ENCODE assay signal across 26 cellular contexts in the genomic region with DNA sequence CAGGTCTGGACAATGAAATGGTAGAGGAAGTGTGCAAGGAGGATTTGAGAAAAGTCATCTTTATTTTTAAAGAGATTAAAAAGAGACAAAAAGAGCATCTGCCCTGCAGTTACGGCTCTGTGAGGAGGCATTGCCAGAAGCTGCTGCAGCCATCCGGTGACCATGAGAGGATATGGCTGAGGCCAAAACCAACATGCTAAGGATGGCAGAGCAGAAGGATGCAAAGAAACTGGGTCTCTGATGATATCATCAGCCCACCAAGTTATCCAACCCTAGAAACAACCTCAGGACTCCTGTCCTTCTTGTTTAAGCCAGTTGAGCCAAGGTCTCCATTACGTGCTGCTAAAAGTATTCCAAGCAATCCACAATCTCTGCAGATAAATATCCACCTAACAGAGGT.
"Had no signal": no experiment of that assay in that cellular context is flagged by ENCODE, and none has a peak within 500 bp of the region (broad histone marks: within the 10 kb centered on the region; RNA-seq: fewer than 3 reads in every experiment).

No MANE protein-coding gene starts in this region.

- H3K4me3 ChIP-seq: left ventricle myocardium inferior, lung, pancreas, psoas muscle, right lobe of liver, skin epidermis, stomach, testis, thyroid gland, transverse colon, upper lobe of right lung had no signal

- H3K27me3 Mint-ChIP-seq: naive B cell had no signal

- H3K27ac ChIP-seq: left ventricle myocardium inferior, pancreas, psoas muscle, right lobe of liver, skin epidermis, stomach, testis, thyroid gland, transverse colon, upper lobe of right lung had no signal

- H3K27ac Mint-ChIP-seq: mesothelial cell of epicardium; natural killer cell; stimulated activated naive B cell treated with anti-CD40 and anti-IgM and Interleukin-4, amounts not matched to agents 10 μg/mL and 1 μg/mL and 100 μg/mL, for 72 hours had no signal

- H3K9me3 ChIP-seq: pancreas, testis, thyroid gland, upper lobe of right lung had no signal

- H3K4me3 Mint-ChIP-seq: mesothelial cell of epicardium; natural killer cell; stimulated activated naive B cell treated with anti-CD40 and anti-IgM and Interleukin-4, amounts not matched to agents 10 μg/mL and 1 μg/mL and 100 μg/mL, for 72 hours had no signal

- ATAC-seq: left colon; natural killer cell; pancreas; psoas muscle; right lobe of liver; stimulated activated naive B cell treated with anti-CD40 and anti-IgM and Interleukin-4, amounts not matched to agents 10 μg/mL and 1 μg/mL and 100 μg/mL, for 72 hours; stimulated activated naive CD8-positive, alpha-beta T cell treated with anti-CD3 and anti-CD28 coated beads, Interleukin-15, Interleukin-2, amounts not matched to agents 100 U/mL and 50 U/mL, for 24 hours; upper lobe of right lung had no signal

- H3K4me1 ChIP-seq: left ventricle myocardium inferior, pancreas, psoas muscle, right lobe of liver, stomach, thyroid gland, transverse colon, upper lobe of right lung had no signal

- H3K36me3 ChIP-seq: left ventricle myocardium inferior, pancreas, right lobe of liver, stomach, thyroid gland, transverse colon, upper lobe of right lung had no signal

- H3K27me3 ChIP-seq: pancreas, right lobe of liver, testis, thyroid gland had no signal

- DNase-seq: hippocampal formation; kidney; left colon; left ventricle myocardium inferior; mesendoderm; naive B cell; natural killer cell; nucleus accumbens; pancreas; posterior cingulate gyrus; psoas muscle; right lobe of liver; stimulated activated CD4-positive, alpha-beta T cell treated with anti-CD3 and anti-CD28 coated beads, Interleukin-12 subunit alpha, Interleukin-12 subunit beta, amount 100 ng/mL, for 4 hours; stimulated activated CD4-positive, alpha-beta T cell treated with anti-CD3 and anti-CD28 coated beads, Interleukin-15, amount 100 ng/mL, for 24 hours; stimulated activated CD4-positive, alpha-beta T cell treated with anti-CD3 and anti-CD28 coated beads, Interleukin-2, amount 100 ng/mL, for 24 hours; stimulated activated CD4-positive, alpha-beta T cell treated with anti-CD3 and anti-CD28 coated beads, Interleukin-4, amount 100 ng/mL, for 1 hour; stimulated activated naive B cell treated with anti-CD40 and anti-IgM and Interleukin-4, amounts not matched to agents 10 μg/mL and 1 μg/mL and 100 μg/mL, for 72 hours; stimulated activated naive CD8-positive, alpha-beta T cell treated with anti-CD3 and anti-CD28 coated beads, Interleukin-15, Interleukin-2, amounts not matched to agents 100 U/mL and 50 U/mL, for 24 hours; stomach; testis; thyroid gland; transverse colon; upper lobe of right lung had no signal

- H3K9me3 Mint-ChIP-seq: naive B cell; natural killer cell; stimulated activated naive B cell treated with anti-CD40 and anti-IgM and Interleukin-4, amounts not matched to agents 10 μg/mL and 1 μg/mL and 100 μg/mL, for 72 hours had no signal

- H3K36me3 Mint-ChIP-seq: mesothelial cell of epicardium; naive B cell; natural killer cell; stimulated activated naive B cell treated with anti-CD40 and anti-IgM and Interleukin-4, amounts not matched to agents 10 μg/mL and 1 μg/mL and 100 μg/mL, for 72 hours had no signal
